ENCODE assay signal across 1 cellular context in the genomic region with DNA sequence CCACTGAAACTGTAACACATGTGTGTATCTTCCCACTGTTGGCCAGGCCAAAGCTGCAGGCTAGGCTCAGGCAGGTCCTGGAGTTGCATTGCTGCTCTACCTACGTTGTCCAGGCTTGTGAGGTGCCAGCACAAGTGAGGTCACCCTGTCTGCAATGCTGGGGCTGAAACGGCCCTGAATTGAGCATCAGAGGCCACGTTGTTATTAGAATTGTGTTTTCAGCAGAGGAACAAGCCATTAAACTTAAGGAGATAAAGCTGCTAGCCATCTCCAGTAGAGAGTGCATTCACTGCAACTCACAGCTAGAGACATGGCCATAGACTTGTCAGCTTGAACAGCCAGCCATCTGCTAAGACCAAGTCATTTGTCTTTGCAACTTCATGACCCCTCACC.
TF ChIP-seq lines count a peak whose summit lies in the region.

No MANE protein-coding gene starts in this region.

TF ChIP-seq in GM12878, 131 proteins besides CTCF, POLR2A, EP300 and RAD21 (continued from another document):
- TF ChIP-seq, protein P1, sequence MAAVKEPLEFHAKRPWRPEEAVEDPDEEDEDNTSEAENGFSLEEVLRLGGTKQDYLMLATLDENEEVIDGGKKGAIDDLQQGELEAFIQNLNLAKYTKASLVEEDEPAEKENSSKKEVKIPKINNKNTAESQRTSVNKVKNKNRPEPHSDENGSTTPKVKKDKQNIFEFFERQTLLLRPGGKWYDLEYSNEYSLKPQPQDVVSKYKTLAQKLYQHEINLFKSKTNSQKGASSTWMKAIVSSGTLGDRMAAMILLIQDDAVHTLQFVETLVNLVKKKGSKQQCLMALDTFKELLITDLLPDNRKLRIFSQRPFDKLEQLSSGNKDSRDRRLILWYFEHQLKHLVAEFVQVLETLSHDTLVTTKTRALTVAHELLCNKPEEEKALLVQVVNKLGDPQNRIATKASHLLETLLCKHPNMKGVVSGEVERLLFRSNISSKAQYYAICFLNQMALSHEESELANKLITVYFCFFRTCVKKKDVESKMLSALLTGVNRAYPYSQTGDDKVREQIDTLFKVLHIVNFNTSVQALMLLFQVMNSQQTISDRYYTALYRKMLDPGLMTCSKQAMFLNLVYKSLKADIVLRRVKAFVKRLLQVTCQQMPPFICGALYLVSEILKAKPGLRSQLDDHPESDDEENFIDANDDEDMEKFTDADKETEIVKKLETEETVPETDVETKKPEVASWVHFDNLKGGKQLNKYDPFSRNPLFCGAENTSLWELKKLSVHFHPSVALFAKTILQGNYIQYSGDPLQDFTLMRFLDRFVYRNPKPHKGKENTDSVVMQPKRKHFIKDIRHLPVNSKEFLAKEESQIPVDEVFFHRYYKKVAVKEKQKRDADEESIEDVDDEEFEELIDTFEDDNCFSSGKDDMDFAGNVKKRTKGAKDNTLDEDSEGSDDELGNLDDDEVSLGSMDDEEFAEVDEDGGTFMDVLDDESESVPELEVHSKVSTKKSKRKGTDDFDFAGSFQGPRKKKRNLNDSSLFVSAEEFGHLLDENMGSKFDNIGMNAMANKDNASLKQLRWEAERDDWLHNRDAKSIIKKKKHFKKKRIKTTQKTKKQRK (IDR thresholded peaks at IDR 0.05; ENCODE audit: low read depth, low read length): no peak
